In the genomic region with DNA sequence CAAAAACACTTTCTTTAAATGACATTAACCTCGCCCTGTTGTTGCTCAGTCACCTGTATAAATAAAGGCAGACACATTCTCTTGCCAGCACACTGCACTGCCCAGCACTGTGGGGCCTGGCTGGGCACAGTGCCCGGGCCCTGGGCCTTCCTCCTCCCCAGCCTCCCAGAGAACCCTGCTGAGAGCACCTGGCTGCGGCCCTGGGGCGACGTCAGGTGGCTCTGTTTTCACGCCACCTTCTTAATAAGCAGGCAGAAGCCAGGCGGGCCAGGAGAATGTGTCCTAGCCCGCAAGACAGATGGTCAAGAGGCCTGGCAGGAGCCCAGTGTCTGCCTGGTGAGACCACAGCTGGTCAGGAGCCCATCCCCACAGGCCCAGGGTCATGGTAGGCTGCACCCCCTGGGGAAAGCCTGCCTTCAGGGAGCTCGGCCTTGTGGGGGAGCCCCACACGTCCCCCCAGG, we compare ENCODE assay signal across 13 cellular contexts. TPM values are rescaled to one million over a fixed set of nuclear protein-coding genes. Genes with fewer than 3 reads are reported as not detected.
DNase-seq lines count a peak whose midpoint lies in the region; ATAC-seq and TF ChIP-seq lines count a peak whose summit lies in the region.
"Had no signal": no experiment of that assay in that cellular context is flagged by ENCODE, and none has a peak within 500 bp of the region (broad histone marks: within the 10 kb centered on the region; RNA-seq: fewer than 3 reads in every experiment).

No MANE protein-coding gene starts in this region.

- intact Hi-C loops in lower lobe of right lung (cut with DNase I): no loop called here

- peaks cover 55% of the 10 kb centered on the region for H3K4me1 ChIP-seq in lower lobe of right lung
- H3K4me1 ChIP-seq: BE2C had no signal

- in situ Hi-C loops in astrocyte of the cerebellum (cut with HindIII; ENCODE audit: low sequenced_read_pairs): no loop called here

- peak; percentile 75 to 77 for ATAC-seq in lower lobe of right lung
- no peak for ATAC-seq in HG03457 (IDR thresholded peaks at IDR 0.05; ENCODE audit: unreplicated experiment)
- no peak for ATAC-seq in GM18519 (IDR thresholded peaks at IDR 0.05; ENCODE audit: low FRiP score, unreplicated experiment)

- no peaks in the 10 kb centered on the region for H3K36me3 ChIP-seq in lower lobe of right lung
- H3K36me3 ChIP-seq: BE2C had no signal

- H3K9me3 ChIP-seq in lower lobe of right lung: no peaks in the 10 kb centered on the region
- H3K9me3 ChIP-seq: BE2C had no signal

- H3K4me3 ChIP-seq in astrocyte of the cerebellum (ENCODE audit: low read depth, low read length): no peak overlapping the region
- no peak overlapping the region for H3K4me3 ChIP-seq in lower lobe of right lung

- H3K27me3 ChIP-seq in lower lobe of right lung (ENCODE audit: low read depth): peaks cover 5% of the 10 kb centered on the region
- H3K27me3 ChIP-seq: BE2C had no signal

- peak; percentile 97 for DNase-seq in COR-L47 (lab: John Stamatoyannopoulos, UW)
- DNase-seq in NCI-H146 treated with DMSO at 0.1 percent for 48 hours (lab: John Stamatoyannopoulos, UW; ENCODE audit: unreplicated experiment): peak; percentile 63
- DNase-seq in astrocyte of the cerebellum (ENCODE audit: low read depth): peak; percentile 6
- peak; percentile 87 for DNase-seq in lower lobe of right lung
- DNase-seq in activated CD4-positive, alpha-beta T cell treated with anti-CD3 and anti-CD28 coated beads, Interleukin-2, amount 50 U/mL, for 48 hours: no peak
- no peak for DNase-seq in activated gamma-delta T cell treated with Interleukin-2 at 50 U/mL for 16 hours
- DNase-seq: BE2C; effector CD4-positive, alpha-beta T cell; stimulated activated naive CD4-positive, alpha-beta T cell; T-helper 9 cell had no signal

- peak overlapping the region; percentile 69 for H3K27ac ChIP-seq in lower lobe of right lung

- TF ChIP-seq CTCF in astrocyte of the cerebellum (IDR thresholded peaks at IDR 0.05; ENCODE audit: low read depth, low read length, missing control alignments): no peak
- no peak for TF ChIP-seq CTCF in lower lobe of right lung (IDR thresholded peaks at IDR 0.05)

RNA-seq across cellular contexts. Expression of gene AGPAT2, which starts 8.2 kb away (rescaled TPM):
- total RNA-seq in lower lobe of right lung: 106 TPM

RNA-seq across cellular contexts. Expression of gene DIPK1B, which starts 16.9 kb away (rescaled TPM):
- total RNA-seq in lower lobe of right lung: 15.1 TPM

RNA-seq across cellular contexts. Expression of gene EGFL7, which starts 32.7 kb away (rescaled TPM):
- 230 TPM for total RNA-seq in lower lobe of right lung

RNA-seq across cellular contexts. Expression of gene LCN10, which starts 47.3 kb away (rescaled TPM):
- total RNA-seq in lower lobe of right lung: 2.5 TPM

RNA-seq across cellular contexts. Expression of gene LCN6, which starts 52.9 kb away (rescaled TPM):
- 2.9 TPM for total RNA-seq in lower lobe of right lung
- total RNA-seq: skeletal muscle tissue had no signal

Comparison
In these comparisons a context has a peak if more than half of its experiments do, and no peak if none do; other contexts are left out.
1. DNase-seq: peak in COR-L47 (single experiment), NCI-H146 treated with DMSO at 0.1 percent for 48 hours (single experiment), astrocyte of the cerebellum (single experiment) and lower lobe of right lung (single experiment); none in activated CD4-positive, alpha-beta T cell treated with anti-CD3 and anti-CD28 coated beads, Interleukin-2, amount 50 U/mL, for 48 hours (0 of 2) and activated gamma-delta T cell treated with Interleukin-2 at 50 U/mL for 16 hours (single experiment).
2. ATAC-seq: peak in lower lobe of right lung (2 of 2); none in HG03457 (single experiment) and GM18519 (single experiment).